8 cellular contexts compared by ENCODE assay signal in genomic region chr19:6108721-6109633, GRCh38. TPM values are rescaled to one million over a fixed set of nuclear protein-coding genes. Genes with fewer than 3 reads are reported as not detected.
A peak's percentile ranks its signal among the peaks of the same experiment; 100 is the strongest.
DNase-seq lines count a peak whose midpoint lies in the region; ATAC-seq and TF ChIP-seq lines count a peak whose summit lies in the region.

No MANE protein-coding gene starts in this region.

- peak overlapping the region; percentile 96 to 97 for H3K4me3 Mint-ChIP-seq in stimulated activated naive CD8-positive, alpha-beta T cell treated with anti-CD3 and anti-CD28 coated beads, Interleukin-15, amount 100 ng/mL, for 72 hours

- peak; percentile 27 for TF ChIP-seq POLR2A in erythroblast (IDR thresholded peaks at IDR 0.05; ENCODE audit: low read length)

- H3K27ac Mint-ChIP-seq in stimulated activated naive CD8-positive, alpha-beta T cell treated with anti-CD3 and anti-CD28 coated beads, Interleukin-15, amount 100 ng/mL, for 72 hours: peak overlapping the region; percentile 91 to 94

- H3K4me1 Mint-ChIP-seq in stimulated activated naive CD8-positive, alpha-beta T cell treated with anti-CD3 and anti-CD28 coated beads, Interleukin-15, amount 100 ng/mL, for 72 hours: peaks cover 29% of the 10 kb centered on the region

- DNase-seq in EL (peak; percentile 65), NCI-H2227 treated with DMSO at 0.1 percent for 48 hours (lab: John Stamatoyannopoulos, UW) (peak; percentile 68), activated T-cell treated with anti-CD3 and anti-CD28 coated beads for 1 hour (ENCODE audit: low read depth) (peak; percentile 49), erythroblast (lab: John Stamatoyannopoulos, UW) (peak; percentile 68 to 71), myocyte (ENCODE audit: low read depth) (peak; percentile 57), mesenteric fat pad (ENCODE audit: low spot score) (no peak)
- DNase-seq in stimulated activated naive CD8-positive, alpha-beta T cell treated with anti-CD3 and anti-CD28 coated beads, Interleukin-15, amount 100 ng/mL, for 72 hours: peak; percentile 42 to 46

- H3K9me3 Mint-ChIP-seq in stimulated activated naive CD8-positive, alpha-beta T cell treated with anti-CD3 and anti-CD28 coated beads, Interleukin-15, amount 100 ng/mL, for 72 hours: no peaks in the 10 kb centered on the region

- ATAC-seq in stimulated activated naive CD8-positive, alpha-beta T cell treated with anti-CD3 and anti-CD28 coated beads, Interleukin-15, amount 100 ng/mL, for 72 hours: no peak
- no peak for ATAC-seq in GM19328 (IDR thresholded peaks at IDR 0.05; ENCODE audit: unreplicated experiment)

- H3K27me3 Mint-ChIP-seq in stimulated activated naive CD8-positive, alpha-beta T cell treated with anti-CD3 and anti-CD28 coated beads, Interleukin-15, amount 100 ng/mL, for 72 hours: no peaks in the 10 kb centered on the region

RNA-seq across cellular contexts. Expression of gene RFX2, which starts 1.3 kb away (rescaled TPM):
- total RNA-seq in myocyte (5.8 and 9.4 TPM in 2 replicates), mesenteric fat pad (27.9 TPM)
- polyA plus RNA-seq in myocyte (2012): 9.7 TPM

RNA-seq across cellular contexts. Expression of gene ACSBG2, which starts 26.5 kb away (rescaled TPM):
- total RNA-seq in myocyte (not detected in 2 replicates), mesenteric fat pad (not detected)
- polyA plus RNA-seq in myocyte (2012): 0.09 TPM
